In genomic region chr14:35867280-35867629, GRCh38 we compare ENCODE assay signal across 19 cellular contexts. TPM values are rescaled to one million over a fixed set of nuclear protein-coding genes. Genes with fewer than 3 reads are reported as not detected.
DNase-seq lines count a peak whose midpoint lies in the region; FAIRE-seq and TF ChIP-seq lines count a peak whose summit lies in the region.
"Had no signal": no experiment of that assay in that cellular context is flagged by ENCODE, and none has a peak within 500 bp of the region (broad histone marks: within the 10 kb centered on the region; RNA-seq: fewer than 3 reads in every experiment).

No MANE protein-coding gene starts in this region.

- POLR2A ChIA-PET in endothelial cell of umbilical vein (lab: Charles Lee): no interaction called here

- H3K9me3 ChIP-seq in ascending aorta (no peaks in the 10 kb centered on the region), endothelial cell of umbilical vein (replicated peaks; ENCODE audit: control insufficient read depth, insufficient read depth, low read length) (no peaks in the 10 kb centered on the region), small intestine (ENCODE audit: control insufficient read depth, low read depth) (no peaks in the 10 kb centered on the region)
- H3K9me3 ChIP-seq: BLaER1 treated with 17β-estradiol and CSF1 and Interleukin-3, amounts not matched to agents 10 nM and 100 nM had no signal

- no peaks in the 10 kb centered on the region for H3K27me3 Mint-ChIP-seq in HFFc6 (ENCODE audit: insufficient read depth)
- H3K27me3 Mint-ChIP-seq in activated naive CD4-positive, alpha-beta T cell treated with anti-CD3 and anti-CD28 coated beads, Interleukin-2, amount 10 ng/mL, durations not matched to agents 7 days and 5 days: no peaks in the 10 kb centered on the region

- no peak for TF ChIP-seq CTCF in HFFc6 (IDR thresholded peaks at IDR 0.05)
- no peak for TF ChIP-seq CTCF in ascending aorta (IDR thresholded peaks at IDR 0.05)
- no peak for TF ChIP-seq CTCF in endothelial cell of umbilical vein (IDR thresholded peaks at IDR 0.05; ENCODE audit: extremely low read depth in 1 of 2, insufficient read depth in 1 of 2, low read depth in 1 of 2, low read length in 2 of 2)

- peaks cover 25% of the 10 kb centered on the region for H3K4me1 Mint-ChIP-seq in HFFc6 (ENCODE audit: low read depth)
- H3K4me1 Mint-ChIP-seq in activated naive CD4-positive, alpha-beta T cell treated with anti-CD3 and anti-CD28 coated beads, Interleukin-2, amount 10 ng/mL, durations not matched to agents 7 days and 5 days: no peaks in the 10 kb centered on the region

- H3K4me1 ChIP-seq in ascending aorta (peaks cover 0 to 11% of the 10 kb centered on the region in 2 donors), endothelial cell of umbilical vein (ENCODE audit: control insufficient read depth, extremely low read depth, insufficient read depth, low read length) (no peaks in the 10 kb centered on the region), small intestine (ENCODE audit: control insufficient read depth in 2 of 2, insufficient read depth in 1 of 2, low read depth in 1 of 2, low read length in 1 of 2) (no peaks in the 10 kb centered on the region)

- H3K27ac ChIP-seq in ascending aorta (peak overlapping the region; percentile 30 to 64), endothelial cell of umbilical vein (ENCODE audit: insufficient read depth, low read depth, low read length) (no peak overlapping the region), small intestine (ENCODE audit: low read depth in 1 of 2, low read length in 1 of 2) (no peak overlapping the region)
- H3K27ac ChIP-seq: BLaER1 treated with 17β-estradiol and CSF1 and Interleukin-3, amounts not matched to agents 10 nM and 100 nM; RWPE1 had no signal

- peak overlapping the region; percentile 6 for H3K27ac Mint-ChIP-seq in HFFc6
- H3K27ac Mint-ChIP-seq in activated naive CD4-positive, alpha-beta T cell treated with anti-CD3 and anti-CD28 coated beads, Interleukin-2, amount 10 ng/mL, durations not matched to agents 7 days and 5 days: no peak overlapping the region
- H3K27ac Mint-ChIP-seq: H9 had no signal

- dilution Hi-C loops in endothelial cell of umbilical vein (cut with MboI; ENCODE audit: extremely low pct_ligation_motif_present, low sequenced_read_pairs): no loop called here

- no peak for FAIRE-seq in endothelial cell of umbilical vein (lab: Jason Lieb, UNC)
- peak; percentile 26 for FAIRE-seq in small intestine (lab: Jason Lieb, UNC)

- H3K4me3 Mint-ChIP-seq in HFFc6: no peak overlapping the region
- H3K4me3 Mint-ChIP-seq in activated naive CD4-positive, alpha-beta T cell treated with anti-CD3 and anti-CD28 coated beads, Interleukin-2, amount 10 ng/mL, durations not matched to agents 7 days and 5 days: no peak overlapping the region
- H3K4me3 Mint-ChIP-seq: H9 had no signal

- peaks cover 10 to 21% of the 10 kb centered on the region in 2 donors for H3K36me3 ChIP-seq in ascending aorta
- H3K36me3 ChIP-seq in endothelial cell of umbilical vein (ENCODE audit: control insufficient read depth in 2 of 2, extremely low read depth in 1 of 2, insufficient read depth in 2 of 2, low read length in 2 of 2): peaks cover 0 to 3% of the 10 kb centered on the region in 2 experiments
- H3K36me3 ChIP-seq in small intestine (ENCODE audit: control insufficient read depth in 2 of 2, insufficient read depth in 2 of 2, low read length in 2 of 2): peaks cover 0 to 2% of the 10 kb centered on the region in 2 donors

- H3K27me3 ChIP-seq in ascending aorta (no peaks in the 10 kb centered on the region), endothelial cell of umbilical vein (ENCODE audit: control insufficient read depth in 2 of 2, insufficient read depth in 2 of 2, low read length in 2 of 2) (no peaks in the 10 kb centered on the region), small intestine (ENCODE audit: control insufficient read depth in 2 of 2, insufficient read depth in 2 of 2, low read length in 2 of 2) (no peaks in the 10 kb centered on the region)
- H3K27me3 ChIP-seq: BLaER1 treated with 17β-estradiol and CSF1 and Interleukin-3, amounts not matched to agents 10 nM and 100 nM had no signal

- DNase-seq in HFFc6 (no peak), ascending aorta (ENCODE audit: low spot score in 2 of 2) (no peak), endothelial cell of umbilical vein (ENCODE audit: low read depth, low spot score) (peak; percentile 50), small intestine (no peak), HuH-7.5 (ENCODE audit: low spot score) (no peak)
- no peak for DNase-seq in stimulated activated CD4-positive, alpha-beta T cell treated with anti-CD3 and anti-CD28 coated beads, Interleukin-4, amount 100 ng/mL, for 24 hours
- no peak for DNase-seq in activated naive CD4-positive, alpha-beta T cell treated with anti-CD3 and anti-CD28 coated beads, Interleukin-2, amount 10 ng/mL, durations not matched to agents 7 days and 5 days
- no peak for DNase-seq in activated CD4-positive, alpha-beta T cell treated with anti-CD3 and anti-CD28 coated beads for 4 hours
- DNase-seq: H9, Karpas-422, MM.1S, NCI-H1092, NCI-H1436 treated with DMSO at 0.1 percent for 48 hours, NCI-H2029, NCI-H526, PC-3, SIG-M5 had no signal

- BruUV-seq in endothelial cell of umbilical vein (replicated peaks; lab: Mats Ljungman, UMichigan): no TSS peak

- H3K9ac ChIP-seq in endothelial cell of umbilical vein (replicated peaks; ENCODE audit: extremely low read depth, insufficient read depth, low read length): no peak overlapping the region
- H3K9ac ChIP-seq: BLaER1 treated with 17β-estradiol and CSF1 and Interleukin-3, amounts not matched to agents 10 nM and 100 nM had no signal

- no peak overlapping the region for H3K4me2 ChIP-seq in endothelial cell of umbilical vein (ENCODE audit: insufficient read depth, low read length)

- no peaks in the 10 kb centered on the region for H4K20me1 ChIP-seq in endothelial cell of umbilical vein (replicated peaks; ENCODE audit: control insufficient read depth, extremely low read depth, insufficient read depth, low read length)
- H4K20me1 ChIP-seq: BLaER1 treated with 17β-estradiol and CSF1 and Interleukin-3, amounts not matched to agents 10 nM and 100 nM had no signal

- H3K4me3 ChIP-seq in ascending aorta (no peak overlapping the region), endothelial cell of umbilical vein (replicated peaks in 1 of 3; ENCODE audit: insufficient read depth in 1 of 3, low read depth in 1 of 3, low read length in 3 of 3) (no peak overlapping the region), small intestine (ENCODE audit: low read depth in 1 of 2, low read length in 2 of 2) (no peak overlapping the region)
- H3K4me3 ChIP-seq: BLaER1 treated with 17β-estradiol and CSF1 and Interleukin-3, amounts not matched to agents 10 nM and 100 nM had no signal

- no peaks in the 10 kb centered on the region for H3K9me1 ChIP-seq in endothelial cell of umbilical vein (replicated peaks; ENCODE audit: control insufficient read depth, extremely low read depth, insufficient read depth, low read length)

- WGBS in small intestine, 3 donors: 78 to 98% (median 93%) methylated on average over 2 of the region's 2 CpGs

- TF ChIP-seq POLR2A in endothelial cell of umbilical vein (IDR thresholded peaks at IDR 0.05; ENCODE audit: low read depth, low read length): no peak

- H3K9me3 Mint-ChIP-seq in HFFc6: no peaks in the 10 kb centered on the region
- H3K9me3 Mint-ChIP-seq in activated naive CD4-positive, alpha-beta T cell treated with anti-CD3 and anti-CD28 coated beads, Interleukin-2, amount 10 ng/mL, durations not matched to agents 7 days and 5 days: no peaks in the 10 kb centered on the region
- H3K9me3 Mint-ChIP-seq: H9 had no signal

- H2AFZ ChIP-seq in endothelial cell of umbilical vein (ENCODE audit: low read depth, low read length): no peak overlapping the region

- intact Hi-C loops in ascending aorta (cut with DNase I) (loop anchor here (2.0 kb wide), 1 partner anchor 40 kb away; the partner anchor contains the start of gene BRMS1L), endothelial cell of umbilical vein (cut with micrococcal nuclease) (no loop called here)

- CTCF ChIA-PET in endothelial cell of umbilical vein (lab: Charles Lee): interaction anchor here (0.6 kb wide), 1 partner anchor 806 kb away, joined by 3 read pairs; no protein-coding TSS in a partner anchor
- CTCF ChIA-PET in activated naive CD4-positive, alpha-beta T cell treated with anti-CD3 and anti-CD28 coated beads, Interleukin-2, amount 10 ng/mL, durations not matched to agents 7 days and 5 days (lab: Charles Lee): no interaction called here

- H3K79me2 ChIP-seq in endothelial cell of umbilical vein (ENCODE audit: control insufficient read depth, insufficient read depth, low read length): no peaks in the 10 kb centered on the region

- peaks cover 11% of the 10 kb centered on the region; the same call in 1 of the 2 replicates for H3K36me3 Mint-ChIP-seq in HFFc6 (ENCODE audit: low read depth)
- H3K36me3 Mint-ChIP-seq in activated naive CD4-positive, alpha-beta T cell treated with anti-CD3 and anti-CD28 coated beads, Interleukin-2, amount 10 ng/mL, durations not matched to agents 7 days and 5 days: peaks cover 25% of the 10 kb centered on the region

RNA-seq across cellular contexts. Expression of gene BRMS1L, which starts 41.1 kb away (rescaled TPM):
- total RNA-seq in HFFc6 (2021; fragmentation: NEBNext Ultra II Directional; extraction: Animal tissue kit (Norgen Biotek cat#: 25700)): 10 to 100 TPM in 1 of 6 experiments, 1 to 10 TPM in 5; 7.1 to 10.1 (median 8.4) TPM
- total RNA-seq in ascending aorta (7.7 TPM), endothelial cell of umbilical vein (7.7 and 11.2 TPM in 2 replicates)
- polyA plus RNA-seq in endothelial cell of umbilical vein (2.5 and 4.0 TPM in 2 replicates), small intestine (1 to 10 TPM; 2.7 to 4.6 (median 4.0) TPM)
- polyA plus RNA-seq in endothelial cell of umbilical vein (2011; cell fraction: cytosol; rRNA removed): 4.3 and 4.8 TPM in 2 replicates
- 8.5 and 11.8 TPM in 2 replicates for polyA plus RNA-seq in endothelial cell of umbilical vein (2011; cell fraction: nucleus; rRNA removed)
- 6.4 and 10.2 TPM in 2 replicates for polyA plus RNA-seq in endothelial cell of umbilical vein (2012)
- polyA minus RNA-seq in endothelial cell of umbilical vein: 2.6 and 6.2 TPM in 2 replicates
- 2.8 TPM for polyA minus RNA-seq in endothelial cell of umbilical vein (2011; cell fraction: cytosol; rRNA and poly(A)+ RNA removed)
- polyA minus RNA-seq in endothelial cell of umbilical vein (2011; cell fraction: nucleus; rRNA and poly(A)+ RNA removed): 6.7 and 9.5 TPM in 2 replicates

RNA-seq across cellular contexts. Expression of gene RALGAPA1, which starts 58.2 kb away (rescaled TPM):
- 10 to 100 TPM; 12.1 to 16.1 (median 13.2) TPM for total RNA-seq in HFFc6 (2021; fragmentation: NEBNext Ultra II Directional; extraction: Animal tissue kit (Norgen Biotek cat#: 25700))
- 101 TPM for total RNA-seq in ascending aorta
- total RNA-seq in endothelial cell of umbilical vein: 25.1 and 30.9 TPM in 2 replicates
- 6.0 and 6.1 TPM in 2 replicates for polyA plus RNA-seq in endothelial cell of umbilical vein
- 4.3 and 4.8 TPM in 2 replicates for polyA plus RNA-seq in endothelial cell of umbilical vein (2011; cell fraction: cytosol; rRNA removed)
- 38.6 and 40.9 TPM in 2 replicates for polyA plus RNA-seq in endothelial cell of umbilical vein (2011; cell fraction: nucleus; rRNA removed)
- 7.1 and 9.5 TPM in 2 replicates for polyA plus RNA-seq in endothelial cell of umbilical vein (2012)
- polyA minus RNA-seq in endothelial cell of umbilical vein: 31.6 and 32.9 TPM in 2 replicates
- polyA minus RNA-seq in endothelial cell of umbilical vein (2011; cell fraction: cytosol; rRNA and poly(A)+ RNA removed): 13.3 TPM
- 95.1 and 132 TPM in 2 replicates for polyA minus RNA-seq in endothelial cell of umbilical vein (2011; cell fraction: nucleus; rRNA and poly(A)+ RNA removed)
- polyA plus RNA-seq in small intestine: 10 to 100 TPM in 2 of 3 donors, 1 to 10 TPM in 1; 9.6 to 14.8 (median 11.9) TPM

Comparison
In these comparisons a context has a peak if more than half of its experiments do, and no peak if none do; other contexts are left out.
1. H3K27ac ChIP-seq: peak in ascending aorta (2 of 2); none in endothelial cell of umbilical vein (single experiment) and small intestine (0 of 2).